ENCODE assay signal across 8 cellular contexts in genomic region chr9:101398930-101399640, GRCh38. TPM values are rescaled to one million over a fixed set of nuclear protein-coding genes. Genes with fewer than 3 reads are reported as not detected.
DNase-seq lines count a peak whose midpoint lies in the region; ATAC-seq and TF ChIP-seq lines count a peak whose summit lies in the region.

No MANE protein-coding gene starts in this region.

- peak; percentile 1 for ATAC-seq in HG03045 (IDR thresholded peaks at IDR 0.05; ENCODE audit: unreplicated experiment)
- no peak for ATAC-seq in activated CD8-positive, alpha-beta T cell treated with anti-CD3 and anti-CD28 coated beads for 36 hours

- H3K4me1 Mint-ChIP-seq in activated CD8-positive, alpha-beta T cell treated with anti-CD3 and anti-CD28 coated beads for 36 hours (ENCODE audit: low read depth) = peaks cover 61% of the 10 kb centered on the region
- peaks cover 14% of the 10 kb centered on the region for H3K4me1 Mint-ChIP-seq in progenitor cell of endocrine pancreas (ENCODE audit: low read depth)

- peak overlapping the region; percentile 100 for H3K27ac Mint-ChIP-seq in activated CD8-positive, alpha-beta T cell treated with anti-CD3 and anti-CD28 coated beads for 36 hours
- H3K27ac Mint-ChIP-seq in progenitor cell of endocrine pancreas = peak overlapping the region; percentile 99

- no peak for TF ChIP-seq CTCF in GM06990 (IDR thresholded peaks at IDR 0.05; ENCODE audit: insufficient read depth, low read length, poor library complexity, severe bottlenecking)
- TF ChIP-seq CTCF in activated CD8-positive, alpha-beta T cell treated with anti-CD3 and anti-CD28 coated beads for 36 hours (IDR thresholded peaks at IDR 0.05) = no peak
- TF ChIP-seq CTCF in cardiac muscle cell (IDR thresholded peaks at IDR 0.05; ENCODE audit: low read depth, low read length) = no peak
- no peak for TF ChIP-seq CTCF in progenitor cell of endocrine pancreas (IDR thresholded peaks at IDR 0.05; ENCODE audit: unreplicated experiment)

- CTCF ChIA-PET in activated CD8-positive, alpha-beta T cell treated with anti-CD3 and anti-CD28 coated beads for 36 hours (lab: Charles Lee) = interaction anchor here (1.1 to 2.2 kb wide), 4 partner anchors 10 to 131 kb away, joined by 3 to 16 read pairs (median 4); no protein-coding TSS in a partner anchor

- H3K27me3 Mint-ChIP-seq in activated CD8-positive, alpha-beta T cell treated with anti-CD3 and anti-CD28 coated beads for 36 hours = no peaks in the 10 kb centered on the region
- no peaks in the 10 kb centered on the region for H3K27me3 Mint-ChIP-seq in progenitor cell of endocrine pancreas

- H3K36me3 Mint-ChIP-seq in activated CD8-positive, alpha-beta T cell treated with anti-CD3 and anti-CD28 coated beads for 36 hours (ENCODE audit: low read depth) = peaks cover 76% of the 10 kb centered on the region
- H3K36me3 Mint-ChIP-seq in progenitor cell of endocrine pancreas (ENCODE audit: insufficient read depth) = peaks cover 70% of the 10 kb centered on the region

- H3K9me3 ChIP-seq in cardiac muscle cell (ENCODE audit: low read depth) = no peaks in the 10 kb centered on the region

- POLR2A ChIA-PET in activated CD8-positive, alpha-beta T cell treated with anti-CD3 and anti-CD28 coated beads for 36 hours (lab: Charles Lee) = interaction anchor here (1.2 to 3.0 kb wide), 4 partner anchors 8 to 138 kb away, joined by 3 to 13 read pairs (median 8); partner anchors contain the start of gene RNF20

- peaks cover 24% of the 10 kb centered on the region for H3K4me1 ChIP-seq in cardiac muscle cell (ENCODE audit: low read depth)

- peaks cover 9% of the 10 kb centered on the region for H3K36me3 ChIP-seq in GM06990 (ENCODE audit: control insufficient read depth, insufficient read depth, low read length)
- peaks cover 33% of the 10 kb centered on the region for H3K36me3 ChIP-seq in cardiac muscle cell

- H3K9me3 Mint-ChIP-seq in activated CD8-positive, alpha-beta T cell treated with anti-CD3 and anti-CD28 coated beads for 36 hours = peaks cover 19% of the 10 kb centered on the region
- H3K9me3 Mint-ChIP-seq in progenitor cell of endocrine pancreas (ENCODE audit: low read depth) = peaks cover 52% of the 10 kb centered on the region

- peak overlapping the region; percentile 89 for H3K27ac ChIP-seq in cardiac muscle cell

- no peaks in the 10 kb centered on the region for H3K27me3 ChIP-seq in GM06990 (replicated peaks; ENCODE audit: control insufficient read depth, insufficient read depth, low read length)
- H3K27me3 ChIP-seq in cardiac muscle cell = no peaks in the 10 kb centered on the region

- intact Hi-C loops in activated CD8-positive, alpha-beta T cell treated with anti-CD3 and anti-CD28 coated beads for 36 hours (cut with micrococcal nuclease) = loop anchor here (5.0 kb wide), 1 partner anchor 133 kb away; the partner anchor contains the start of gene RNF20

- H3K4me3 ChIP-seq in GM06990 (replicated peaks; ENCODE audit: low read depth, low read length) = peak overlapping the region; percentile 72
- H3K4me3 ChIP-seq in cardiac muscle cell = peak overlapping the region; percentile 45

- DNase-seq in GM06990 (ENCODE audit: extremely low read depth, insufficient read length) = no peak
- peak; percentile 15 for DNase-seq in activated CD8-positive, alpha-beta T cell treated with anti-CD3 and anti-CD28 coated beads for 36 hours
- DNase-seq in cardiac muscle cell (ENCODE audit: low read depth in 1 of 2, low spot score in 1 of 2) = peak in 1 of 2 donors; percentile 12
- no peak for DNase-seq in progenitor cell of endocrine pancreas (ENCODE audit: low spot score, unreplicated experiment)
- no peak for DNase-seq in NCI-H2081 (lab: John Stamatoyannopoulos, UW)
- DNase-seq in stimulated activated CD4-positive, alpha-beta T cell treated with anti-CD3 and anti-CD28 coated beads, Interleukin-4, amount 100 ng/mL, for 24 hours = no peak
- no peak for DNase-seq in activated CD8-positive, alpha-beta memory T cell treated with anti-CD3 and anti-CD28 coated beads, Interleukin-2, amount 50 U/mL, for 48 hours

- H3K4me3 Mint-ChIP-seq in activated CD8-positive, alpha-beta T cell treated with anti-CD3 and anti-CD28 coated beads for 36 hours = peak overlapping the region; percentile 99
- H3K4me3 Mint-ChIP-seq in progenitor cell of endocrine pancreas (ENCODE audit: low read depth) = peak overlapping the region; percentile 98

RNA-seq across cellular contexts. Expression of gene ZNF189, which starts 0.4 kb away (rescaled TPM):
- total RNA-seq in activated CD8-positive, alpha-beta T cell treated with anti-CD3 and anti-CD28 coated beads for 36 hours = 1 to 10 TPM; 6.7 to 8.3 TPM
- total RNA-seq in cardiac muscle cell = 15.6 and 20.3 TPM in 2 replicates
- polyA plus RNA-seq in cardiac muscle cell = 5.8 and 8.4 TPM in 2 replicates
- 31.4 and 32.5 TPM in 2 replicates for total RNA-seq in progenitor cell of endocrine pancreas

RNA-seq across cellular contexts. Expression of gene MRPL50, which starts 0.7 kb away (rescaled TPM):
- 10 to 100 TPM; 16.3 to 16.7 TPM for total RNA-seq in activated CD8-positive, alpha-beta T cell treated with anti-CD3 and anti-CD28 coated beads for 36 hours
- total RNA-seq in cardiac muscle cell (9.1 and 11.2 TPM in 2 replicates), progenitor cell of endocrine pancreas (14.4 and 16.1 TPM in 2 replicates)
- polyA plus RNA-seq in cardiac muscle cell = 23.5 and 24.5 TPM in 2 replicates

RNA-seq across cellular contexts. Expression of gene BAAT, which starts 14.3 kb away (rescaled TPM):
- total RNA-seq in activated CD8-positive, alpha-beta T cell treated with anti-CD3 and anti-CD28 coated beads for 36 hours = not detected
- not detected in 2 replicates for total RNA-seq in cardiac muscle cell
- not detected in 2 replicates for polyA plus RNA-seq in cardiac muscle cell
- total RNA-seq in progenitor cell of endocrine pancreas = 0.36 TPM in 1 of 2 replicates, not detected in the other

RNA-seq across cellular contexts. Expression of gene ALDOB, which starts 36.5 kb away (rescaled TPM):
- not detected for total RNA-seq in activated CD8-positive, alpha-beta T cell treated with anti-CD3 and anti-CD28 coated beads for 36 hours
- total RNA-seq in cardiac muscle cell (not detected in 2 replicates), progenitor cell of endocrine pancreas (not detected in 2 replicates)
- 0.10 and 0.26 TPM in 2 replicates for polyA plus RNA-seq in cardiac muscle cell
